ENCODE assay signal across 1 cellular context in genomic region chr5:143182901-143183820, GRCh38.
TF ChIP-seq lines count a peak whose summit lies in the region.

No MANE protein-coding gene starts in this region.

TF ChIP-seq in HepG2, 621 proteins besides CTCF, POLR2A, EP300 and RAD21 (continued from another document and continues in another):
- TF ChIP-seq ZNF574 (CRISPR knock-in tag; IDR thresholded peaks at IDR 0.05) (peak; percentile 36; the same call in 1 of the 2 replicates), ZNF772 (CRISPR knock-in tag; IDR thresholded peaks at IDR 0.05) (peak; percentile 53; the same call in 1 of the 2 replicates), FOSL2 (CRISPR knock-in tag; IDR thresholded peaks at IDR 0.05) (0 out of 2 replicates have a peak, but pooled peaks have one; percentile 1), ZMYM2 (CRISPR knock-in tag; IDR thresholded peaks at IDR 0.05) (peak; percentile 31; the same call in 1 of the 2 replicates), ETV6 (CRISPR knock-in tag; conservative IDR thresholded peaks at IDR 0.05) (no peak), TRIM24 (CRISPR knock-in tag; IDR thresholded peaks at IDR 0.05) (0 out of 2 replicates have a peak, but pooled peaks have one; percentile 15), ZNF652 (CRISPR knock-in tag; IDR thresholded peaks at IDR 0.05; ENCODE audit: borderline replicate concordance, low read depth) (peak; percentile 75), GFI1 (CRISPR knock-in tag; IDR thresholded peaks at IDR 0.05; ENCODE audit: borderline replicate concordance) (peak; percentile 71), XBP1 (CRISPR knock-in tag; IDR thresholded peaks at IDR 0.05) (no peak), CREM (IDR thresholded peaks at IDR 0.05) (0 out of 2 replicates have a peak, but pooled peaks have one; percentile 14), CREM (CRISPR knock-in tag; IDR thresholded peaks at IDR 0.05) (no peak), TBX2 (CRISPR knock-in tag; IDR thresholded peaks at IDR 0.05; ENCODE audit: borderline replicate concordance) (peak; percentile 63; the same call in 1 of the 2 replicates), SOX6 (IDR thresholded peaks at IDR 0.05) (no peak), SOX6 (CRISPR knock-in tag; IDR thresholded peaks at IDR 0.05) (peak; percentile 54; the same call in 1 of the 2 replicates), ZNF441 (CRISPR knock-in tag; IDR thresholded peaks at IDR 0.05; ENCODE audit: borderline replicate concordance) (0 out of 2 replicates have a peak, but pooled peaks have one; percentile 31), SAP130 (CRISPR knock-in tag; IDR thresholded peaks at IDR 0.05; ENCODE audit: low read depth) (peak; percentile 42), NR2F6 (IDR thresholded peaks at IDR 0.05) (no peak), NR2F6 (CRISPR knock-in tag; IDR thresholded peaks at IDR 0.05) (peak; percentile 41; the same call in 1 of the 2 replicates), ZNF605 (CRISPR knock-in tag; IDR thresholded peaks at IDR 0.05) (peak; percentile 29; the same call in 1 of the 2 replicates), TSC22D2 (CRISPR knock-in tag; IDR thresholded peaks at IDR 0.05; ENCODE audit: borderline replicate concordance) (no peak), ZNF501 (CRISPR knock-in tag; IDR thresholded peaks at IDR 0.05) (peak; percentile 51; the same call in 1 of the 2 replicates), KDM5A (IDR thresholded peaks at IDR 0.05; ENCODE audit: borderline replicate concordance, low read length) (no peak), HDAC2 (CRISPR knock-in tag; IDR thresholded peaks at IDR 0.05) (0 out of 2 replicates have a peak, but pooled peaks have one; percentile 11), SATB2 (CRISPR knock-in tag; IDR thresholded peaks at IDR 0.05) (no peak), ZNF292 (CRISPR knock-in tag; IDR thresholded peaks at IDR 0.05; ENCODE audit: borderline replicate concordance, low read depth) (peak; percentile 75; the same call in 1 of the 2 replicates), ARID5B (CRISPR knock-in tag; IDR thresholded peaks at IDR 0.05) (peak; percentile 75), ZNF33A (CRISPR knock-in tag; IDR thresholded peaks at IDR 0.05; ENCODE audit: borderline replicate concordance) (no peak), PATZ1 (CRISPR knock-in tag; IDR thresholded peaks at IDR 0.05) (no peak), EEA1 (CRISPR knock-in tag; IDR thresholded peaks at IDR 0.05; ENCODE audit: borderline replicate concordance) (no peak), PHF21A (CRISPR knock-in tag; IDR thresholded peaks at IDR 0.05) (0 out of 2 replicates have a peak, but pooled peaks have one; percentile 17), CEBPG (CRISPR knock-in tag; IDR thresholded peaks at IDR 0.05) (peak; percentile 61), ZNF609 (CRISPR knock-in tag; IDR thresholded peaks at IDR 0.05; ENCODE audit: borderline replicate concordance) (peak; percentile 75), ZNF615 (CRISPR knock-in tag; IDR thresholded peaks at IDR 0.05; ENCODE audit: borderline replicate concordance) (no peak), LCORL (IDR thresholded peaks at IDR 0.05) (peak; percentile 80), LCORL (CRISPR knock-in tag; IDR thresholded peaks at IDR 0.05) (peak; percentile 62; the same call in 1 of the 2 replicates), CEBPB (IDR thresholded peaks at IDR 0.05; ENCODE audit: borderline replicate concordance, low read depth, low read length) (peak; percentile 74; the same call in 1 of the 2 replicates), SALL1 (CRISPR knock-in tag; IDR thresholded peaks at IDR 0.05) (peak; percentile 63), MAZ (IDR thresholded peaks at IDR 0.05; ENCODE audit: borderline replicate concordance, low read depth, low read length) (no peak), MAZ (CRISPR knock-in tag; IDR thresholded peaks at IDR 0.05; ENCODE audit: low read depth) (0 out of 2 replicates have a peak, but pooled peaks have one; percentile 39), ZMYM4 (CRISPR knock-in tag; IDR thresholded peaks at IDR 0.05) (peak; percentile 58; the same call in 1 of the 2 replicates), ZFP82 (CRISPR knock-in tag; IDR thresholded peaks at IDR 0.05; ENCODE audit: borderline replicate concordance) (no peak), FOXA3 (CRISPR knock-in tag; IDR thresholded peaks at IDR 0.05) (peak; percentile 63), PAXIP1 (CRISPR knock-in tag; conservative IDR thresholded peaks at IDR 0.05) (peak; percentile 70), ZIK1 (CRISPR knock-in tag; IDR thresholded peaks at IDR 0.05; ENCODE audit: borderline replicate concordance, low read depth) (0 out of 2 replicates have a peak, but pooled peaks have one; percentile 20), SMARCC2 (IDR thresholded peaks at IDR 0.05) (no peak), ZMYM3 (CRISPR knock-in tag; IDR thresholded peaks at IDR 0.05) (peak; percentile 61; the same call in 1 of the 2 replicates), MEF2D (CRISPR knock-in tag; IDR thresholded peaks at IDR 0.05) (peak; percentile 57; the same call in 1 of the 2 replicates), SP1 (IDR thresholded peaks at IDR 0.05) (no peak), SP1 (CRISPR knock-in tag; IDR thresholded peaks at IDR 0.05) (no peak), SCMH1 (CRISPR knock-in tag; IDR thresholded peaks at IDR 0.05; ENCODE audit: borderline replicate concordance) (no peak), ZNF629 (CRISPR knock-in tag; conservative IDR thresholded peaks at IDR 0.05) (peak; percentile 81), GATAD2A (CRISPR knock-in tag; IDR thresholded peaks at IDR 0.05) (peak; percentile 50)
